8 cellular contexts compared by ENCODE assay signal in genomic region chr16:31458073-31458834, GRCh38. TPM values are rescaled to one million over a fixed set of nuclear protein-coding genes. Genes with fewer than 3 reads are reported as not detected.
DNase-seq lines count a peak whose midpoint lies in the region; ATAC-seq and FAIRE-seq lines count a peak whose summit lies in the region.

No MANE protein-coding gene starts in this region.

- H3K9me3 ChIP-seq in iPS-15b (ENCODE audit: control insufficient read depth, insufficient read depth, low read length), result no peaks in the 10 kb centered on the region
- no peaks in the 10 kb centered on the region for H3K9me3 ChIP-seq in small intestine (ENCODE audit: control insufficient read depth, low read depth)

- ATAC-seq in HG03460 (IDR thresholded peaks at IDR 0.05; ENCODE audit: unreplicated experiment), result peak; percentile 15

- 0 to 1% (median 0%) methylated on average over 38 to 42 of the region's 42 CpGs for WGBS in small intestine, 3 donors

- no peak for FAIRE-seq in small intestine (lab: Jason Lieb, UNC)

- H3K36me3 ChIP-seq in iPS-15b (ENCODE audit: control insufficient read depth, insufficient read depth, low read length) (no peaks in the 10 kb centered on the region), small intestine (ENCODE audit: control insufficient read depth in 2 of 2, insufficient read depth in 2 of 2, low read length in 2 of 2) (no peaks in the 10 kb centered on the region)

- no peaks in the 10 kb centered on the region for H3K27me3 ChIP-seq in iPS-15b (ENCODE audit: control insufficient read depth, insufficient read depth, low read length)
- no peaks in the 10 kb centered on the region for H3K27me3 ChIP-seq in small intestine (ENCODE audit: control insufficient read depth in 2 of 2, insufficient read depth in 2 of 2, low read length in 2 of 2)

- peak overlapping the region; percentile 85 for H3K4me3 ChIP-seq in iPS-15b (ENCODE audit: low read depth, low read length)
- H3K4me3 ChIP-seq in small intestine (ENCODE audit: low read depth in 1 of 2, low read length in 2 of 2), result peak overlapping the region; percentile 68 to 69

- DNase-seq in SKM-1 treated with dmso at 0.1 percent for 144 hours (lab: John Stamatoyannopoulos, UW; ENCODE audit: unreplicated experiment) (peak; percentile 52), SKM-1 (lab: John Stamatoyannopoulos, UW; ENCODE audit: unreplicated experiment) (no peak), SK-N-DZ (ENCODE audit: low spot score) (peak; percentile 54), small intestine (peak; percentile 70), T1000 (lab: John Stamatoyannopoulos, UW) (no peak)

- H3K4me1 ChIP-seq in iPS-15b (ENCODE audit: control insufficient read depth, insufficient read depth, low read length) (peaks cover 16% of the 10 kb centered on the region), small intestine (ENCODE audit: control insufficient read depth in 2 of 2, insufficient read depth in 1 of 2, low read depth in 1 of 2, low read length in 1 of 2) (peaks cover 6% of the 10 kb centered on the region in 2 donors)

- H3K27ac ChIP-seq in angular gyrus (ENCODE audit: low read depth, low read length) (peak overlapping the region; percentile 99), small intestine (ENCODE audit: low read depth in 1 of 2, low read length in 1 of 2) (peak overlapping the region; percentile 75 to 99)

- H3K9ac ChIP-seq in iPS-15b (ENCODE audit: low read depth, low read length), result peak overlapping the region; percentile 76

RNA-seq across cellular contexts. Expression of gene ARMC5, which starts 1.0 kb away (rescaled TPM):
- 15.0 and 20.6 TPM in 2 replicates for polyA plus RNA-seq in SK-N-DZ (2014; cell fraction: cytosol; rRNA removed)
- polyA plus RNA-seq in SK-N-DZ (2014; cell fraction: nucleus; rRNA removed), result 26.7 and 32.3 TPM in 2 replicates
- 10 to 100 TPM; 12.3 to 20.5 (median 15.0) TPM for polyA plus RNA-seq in small intestine

RNA-seq across cellular contexts. Expression of gene TGFB1I1, which starts 13.7 kb away (rescaled TPM):
- 5.1 and 8.2 TPM in 2 replicates for polyA plus RNA-seq in SK-N-DZ (2014; cell fraction: cytosol; rRNA removed)
- 5.6 and 24.8 TPM in 2 replicates for polyA plus RNA-seq in SK-N-DZ (2014; cell fraction: nucleus; rRNA removed)
- polyA plus RNA-seq in small intestine, result 10 to 100 TPM in 1 of 3 donors, 1 to 10 TPM in 2; 1.6 to 20.1 (median 7.8) TPM

RNA-seq across cellular contexts. Expression of gene ZNF843, which starts 15.7 kb away (rescaled TPM):
- polyA plus RNA-seq in SK-N-DZ (2014; cell fraction: cytosol; rRNA removed), result 0.25 and 0.42 TPM in 2 replicates
- polyA plus RNA-seq in SK-N-DZ (2014; cell fraction: nucleus; rRNA removed), result not detected in 2 replicates
- polyA plus RNA-seq in small intestine, result under 1 TPM; 0.30 to 0.54 (median 0.45) TPM

RNA-seq across cellular contexts. Expression of gene SLC5A2, which starts 24.7 kb away (rescaled TPM):
- 0.09 and 0.36 TPM in 2 replicates for polyA plus RNA-seq in SK-N-DZ (2014; cell fraction: cytosol; rRNA removed)
- polyA plus RNA-seq in SK-N-DZ (2014; cell fraction: nucleus; rRNA removed), result 0.15 and 1.3 TPM in 2 replicates
- 1 to 10 TPM in 2 of 3 donors, under 1 TPM in 1; 0.81 to 1.8 (median 1.3) TPM for polyA plus RNA-seq in small intestine

RNA-seq across cellular contexts. Expression of gene COX6A2, which starts 30.1 kb away (rescaled TPM):
- polyA plus RNA-seq in SK-N-DZ (2014; cell fraction: cytosol; rRNA removed), result not detected in 2 replicates
- not detected in 2 replicates for polyA plus RNA-seq in SK-N-DZ (2014; cell fraction: nucleus; rRNA removed)
- 10 to 100 TPM in 2 of 3 donors, under 1 TPM in 1; 0.60 to 24.3 (median 15.0) TPM for polyA plus RNA-seq in small intestine

Comparison
In these comparisons a context has a peak if more than half of its experiments do, and no peak if none do; other contexts are left out.
1. DNase-seq: peak in SKM-1 treated with dmso at 0.1 percent for 144 hours (single experiment), SK-N-DZ (single experiment) and small intestine (single experiment); none in SKM-1 (single experiment) and T1000 (single experiment).